1 cellular context compared by ENCODE assay signal in the genomic region with DNA sequence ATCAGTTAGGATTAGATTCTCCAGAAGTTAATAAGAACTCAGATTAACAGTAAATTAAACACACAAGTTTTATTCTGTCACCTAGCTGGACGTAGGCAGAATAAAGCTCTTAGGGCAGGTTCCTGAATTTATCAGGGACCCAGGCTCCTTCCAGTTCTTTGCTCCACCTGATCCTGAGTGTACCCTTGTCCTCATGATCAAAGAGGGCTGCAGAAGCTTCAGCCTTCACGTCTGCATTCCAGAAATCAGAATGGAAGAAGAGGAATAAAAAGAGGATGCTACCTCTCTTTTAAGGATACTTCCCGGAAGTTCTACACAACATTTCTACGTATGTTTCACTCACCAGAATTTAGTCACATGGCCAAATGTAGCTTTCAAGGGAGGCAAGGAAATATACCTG.
TF ChIP-seq lines count a peak whose summit lies in the region.

No MANE protein-coding gene starts in this region.

TF ChIP-seq in H1, 55 proteins besides CTCF, POLR2A, EP300 and RAD21:
- TF ChIP-seq CBX5 (IDR thresholded peaks at IDR 0.05; ENCODE audit: low read depth, low read length) = no peak
- TF ChIP-seq, protein P1, sequence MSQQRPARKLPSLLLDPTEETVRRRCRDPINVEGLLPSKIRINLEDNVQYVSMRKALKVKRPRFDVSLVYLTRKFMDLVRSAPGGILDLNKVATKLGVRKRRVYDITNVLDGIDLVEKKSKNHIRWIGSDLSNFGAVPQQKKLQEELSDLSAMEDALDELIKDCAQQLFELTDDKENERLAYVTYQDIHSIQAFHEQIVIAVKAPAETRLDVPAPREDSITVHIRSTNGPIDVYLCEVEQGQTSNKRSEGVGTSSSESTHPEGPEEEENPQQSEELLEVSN (IDR thresholded peaks at IDR 0.05) = no peak
- no peak for TF ChIP-seq TCF12 (IDR thresholded peaks at IDR 0.05; ENCODE audit: low read depth, low read length)
- TF ChIP-seq SUZ12 (IDR thresholded peaks at IDR 0.05; ENCODE audit: low read length) = no peak
- TF ChIP-seq KDM1A (IDR thresholded peaks at IDR 0.05; ENCODE audit: borderline replicate concordance, low read length) = peak; percentile 80; the same call in 1 of the 2 replicates
TF ChIP-seq in H1: peak in this region for 1.
